ENCODE assay signal across 1 cellular context in genomic region chr22:28604961-28605360, GRCh38.
TF ChIP-seq lines count a peak whose summit lies in the region.

No MANE protein-coding gene starts in this region.

TF ChIP-seq in GM23338, 12 proteins besides CTCF, POLR2A, EP300 and RAD21 (continued from another document):
- TF ChIP-seq REST (IDR thresholded peaks at IDR 0.05; ENCODE audit: unreplicated experiment) (no peak), JUNB (IDR thresholded peaks at IDR 0.05; ENCODE audit: unreplicated experiment) (no peak), ETS1 (IDR thresholded peaks at IDR 0.05) (no peak), POLR2AphosphoS5 (IDR thresholded peaks at IDR 0.05; ENCODE audit: low read depth) (no peak)
